In the genomic region with DNA sequence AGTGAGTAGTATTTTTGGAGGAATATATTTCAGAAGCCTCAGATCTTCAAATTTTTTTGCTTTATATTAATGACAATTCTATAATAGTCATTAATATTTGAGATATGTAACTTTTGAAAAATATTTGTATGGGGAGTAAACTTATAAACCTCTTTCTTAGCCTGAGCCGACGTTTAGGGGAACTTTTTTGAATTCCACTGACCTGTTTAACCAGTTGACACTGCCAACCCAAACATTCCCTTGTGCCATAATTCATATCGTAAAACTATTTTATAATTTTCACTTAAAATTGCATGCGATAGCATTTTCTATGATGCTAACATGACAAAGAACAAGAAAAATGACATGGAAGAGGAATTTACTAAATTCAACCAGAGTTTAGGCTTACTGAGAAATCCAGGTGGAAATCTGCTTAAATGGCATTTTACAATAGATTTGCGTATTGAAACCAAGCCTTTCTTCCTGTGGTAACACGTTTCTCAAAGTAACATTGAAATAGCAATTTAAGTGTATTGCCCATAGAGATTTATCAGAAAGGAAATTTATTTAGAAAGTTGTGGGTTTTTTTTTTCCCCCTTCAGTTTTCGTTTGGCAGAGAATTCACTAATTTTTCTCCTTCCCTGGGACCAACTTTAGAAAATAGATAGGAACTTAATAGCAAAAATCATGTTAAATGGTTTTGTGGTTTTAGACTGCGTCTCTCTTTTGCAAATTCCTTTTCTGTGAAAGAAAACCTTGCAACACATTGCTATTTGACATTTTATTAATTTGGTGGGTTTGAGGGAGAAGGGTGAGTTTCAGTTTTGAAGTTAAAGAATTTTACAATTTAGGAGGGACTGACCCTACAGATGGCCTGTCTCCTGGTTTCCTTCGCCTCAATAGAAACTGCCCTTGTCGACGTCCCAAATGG, we compare ENCODE assay signal across 3 cellular contexts.
A peak's percentile ranks its signal among the peaks of the same experiment; 100 is the strongest.
TF ChIP-seq lines count a peak whose summit lies in the region.

No MANE protein-coding gene starts in this region.

TF ChIP-seq in IMR-90, 13 proteins besides CTCF, POLR2A, EP300 and RAD21:
- TF ChIP-seq, protein P1, sequence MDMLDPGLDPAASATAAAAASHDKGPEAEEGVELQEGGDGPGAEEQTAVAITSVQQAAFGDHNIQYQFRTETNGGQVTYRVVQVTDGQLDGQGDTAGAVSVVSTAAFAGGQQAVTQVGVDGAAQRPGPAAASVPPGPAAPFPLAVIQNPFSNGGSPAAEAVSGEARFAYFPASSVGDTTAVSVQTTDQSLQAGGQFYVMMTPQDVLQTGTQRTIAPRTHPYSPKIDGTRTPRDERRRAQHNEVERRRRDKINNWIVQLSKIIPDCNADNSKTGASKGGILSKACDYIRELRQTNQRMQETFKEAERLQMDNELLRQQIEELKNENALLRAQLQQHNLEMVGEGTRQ (IDR thresholded peaks at IDR 0.05; ENCODE audit: low read depth, low read length): no peak
- TF ChIP-seq RCOR1 (IDR thresholded peaks at IDR 0.05; ENCODE audit: insufficient replicate concordance, low read length): no peak
- 0 out of 2 replicates have a peak, but pooled peaks have one; percentile 25 for TF ChIP-seq CEBPB (IDR thresholded peaks at IDR 0.05; ENCODE audit: low read depth, low read length)
- TF ChIP-seq MAZ (IDR thresholded peaks at IDR 0.05; ENCODE audit: borderline replicate concordance, low read depth, low read length): no peak

TF ChIP-seq in SK-N-SH, 30 proteins besides CTCF, POLR2A, EP300 and RAD21:
- TF ChIP-seq, protein P1 (IDR thresholded peaks at IDR 0.05; ENCODE audit: borderline replicate concordance, low read depth, low read length): no peak
- TF ChIP-seq MXI1 (IDR thresholded peaks at IDR 0.05; ENCODE audit: low read depth, low read length): no peak
- TF ChIP-seq YY1 (IDR thresholded peaks at IDR 0.05; ENCODE audit: low read depth): no peak
- TF ChIP-seq TAF1 (IDR thresholded peaks at IDR 0.05; ENCODE audit: borderline replicate concordance, low read depth, low read length): no peak
- TF ChIP-seq GATA2 (CRISPR knock-in tag; IDR thresholded peaks at IDR 0.05): no peak
- TF ChIP-seq, protein P2, sequence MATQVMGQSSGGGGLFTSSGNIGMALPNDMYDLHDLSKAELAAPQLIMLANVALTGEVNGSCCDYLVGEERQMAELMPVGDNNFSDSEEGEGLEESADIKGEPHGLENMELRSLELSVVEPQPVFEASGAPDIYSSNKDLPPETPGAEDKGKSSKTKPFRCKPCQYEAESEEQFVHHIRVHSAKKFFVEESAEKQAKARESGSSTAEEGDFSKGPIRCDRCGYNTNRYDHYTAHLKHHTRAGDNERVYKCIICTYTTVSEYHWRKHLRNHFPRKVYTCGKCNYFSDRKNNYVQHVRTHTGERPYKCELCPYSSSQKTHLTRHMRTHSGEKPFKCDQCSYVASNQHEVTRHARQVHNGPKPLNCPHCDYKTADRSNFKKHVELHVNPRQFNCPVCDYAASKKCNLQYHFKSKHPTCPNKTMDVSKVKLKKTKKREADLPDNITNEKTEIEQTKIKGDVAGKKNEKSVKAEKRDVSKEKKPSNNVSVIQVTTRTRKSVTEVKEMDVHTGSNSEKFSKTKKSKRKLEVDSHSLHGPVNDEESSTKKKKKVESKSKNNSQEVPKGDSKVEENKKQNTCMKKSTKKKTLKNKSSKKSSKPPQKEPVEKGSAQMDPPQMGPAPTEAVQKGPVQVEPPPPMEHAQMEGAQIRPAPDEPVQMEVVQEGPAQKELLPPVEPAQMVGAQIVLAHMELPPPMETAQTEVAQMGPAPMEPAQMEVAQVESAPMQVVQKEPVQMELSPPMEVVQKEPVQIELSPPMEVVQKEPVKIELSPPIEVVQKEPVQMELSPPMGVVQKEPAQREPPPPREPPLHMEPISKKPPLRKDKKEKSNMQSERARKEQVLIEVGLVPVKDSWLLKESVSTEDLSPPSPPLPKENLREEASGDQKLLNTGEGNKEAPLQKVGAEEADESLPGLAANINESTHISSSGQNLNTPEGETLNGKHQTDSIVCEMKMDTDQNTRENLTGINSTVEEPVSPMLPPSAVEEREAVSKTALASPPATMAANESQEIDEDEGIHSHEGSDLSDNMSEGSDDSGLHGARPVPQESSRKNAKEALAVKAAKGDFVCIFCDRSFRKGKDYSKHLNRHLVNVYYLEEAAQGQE (IDR thresholded peaks at IDR 0.05; ENCODE audit: low read depth, low read length): no peak
- TF ChIP-seq RCOR1 (IDR thresholded peaks at IDR 0.05; ENCODE audit: low read length): no peak
- TF ChIP-seq USF1 (IDR thresholded peaks at IDR 0.05; ENCODE audit: borderline replicate concordance, low read depth): no peak
- no peak for TF ChIP-seq GABPA (IDR thresholded peaks at IDR 0.05; ENCODE audit: low read depth)
- TF ChIP-seq, protein P3, sequence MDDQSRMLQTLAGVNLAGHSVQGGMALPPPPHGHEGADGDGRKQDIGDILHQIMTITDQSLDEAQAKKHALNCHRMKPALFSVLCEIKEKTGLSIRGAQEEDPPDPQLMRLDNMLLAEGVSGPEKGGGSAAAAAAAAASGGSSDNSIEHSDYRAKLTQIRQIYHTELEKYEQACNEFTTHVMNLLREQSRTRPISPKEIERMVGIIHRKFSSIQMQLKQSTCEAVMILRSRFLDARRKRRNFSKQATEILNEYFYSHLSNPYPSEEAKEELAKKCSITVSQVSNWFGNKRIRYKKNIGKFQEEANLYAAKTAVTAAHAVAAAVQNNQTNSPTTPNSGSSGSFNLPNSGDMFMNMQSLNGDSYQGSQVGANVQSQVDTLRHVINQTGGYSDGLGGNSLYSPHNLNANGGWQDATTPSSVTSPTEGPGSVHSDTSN (IDR thresholded peaks at IDR 0.05): no peak
- no peak for TF ChIP-seq MEF2A (IDR thresholded peaks at IDR 0.05; ENCODE audit: borderline replicate concordance, low read depth)
- no peak for TF ChIP-seq RXRA (IDR thresholded peaks at IDR 0.05; ENCODE audit: borderline replicate concordance, low read depth)
- no peak for TF ChIP-seq NRF1 (IDR thresholded peaks at IDR 0.05; ENCODE audit: low read depth, low read length)
- no peak for TF ChIP-seq FOXJ3 (CRISPR knock-in tag; IDR thresholded peaks at IDR 0.05)
- TF ChIP-seq FOSL2 (IDR thresholded peaks at IDR 0.05; ENCODE audit: borderline replicate concordance, low read depth): no peak
- TF ChIP-seq ELF1 (IDR thresholded peaks at IDR 0.05): no peak
- no peak for TF ChIP-seq POLR2AphosphoS5 (IDR thresholded peaks at IDR 0.05; ENCODE audit: low read depth, low read length)
- TF ChIP-seq SIN3A (IDR thresholded peaks at IDR 0.05; ENCODE audit: borderline replicate concordance, low read depth, low read length): no peak
- no peak for TF ChIP-seq FOXM1 (IDR thresholded peaks at IDR 0.05; ENCODE audit: low read depth)
TF ChIP-seq in SK-N-SH: peak in this region for 0.

TF ChIP-seq in endothelial cell of umbilical vein, 7 proteins besides CTCF, POLR2A, EP300 and RAD21:
- no peak for TF ChIP-seq FOS (IDR thresholded peaks at IDR 0.05; ENCODE audit: borderline replicate concordance, insufficient read depth, low read length)
